Comparison of ENCODE assay signal across 1 cellular context in the genomic region with DNA sequence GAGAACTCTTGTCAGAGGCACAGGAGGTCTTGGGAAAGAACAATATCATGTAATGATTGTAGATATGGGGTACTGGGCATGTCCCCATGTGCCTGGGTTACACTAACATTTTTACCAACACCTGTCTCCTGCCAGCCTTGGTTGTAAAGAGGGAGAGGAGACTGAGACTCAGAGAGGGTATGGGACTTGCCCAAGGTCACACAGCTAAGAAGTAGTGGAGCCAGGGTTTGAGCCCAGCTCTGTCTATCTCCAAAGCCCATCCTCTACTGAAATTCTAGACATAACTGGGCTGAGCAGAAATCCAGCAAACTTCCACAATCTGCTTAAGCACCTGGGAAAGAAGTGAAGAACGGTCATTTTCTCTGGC.
TF ChIP-seq lines count a peak whose summit lies in the region.

No MANE protein-coding gene starts in this region.

TF ChIP-seq in K562, 482 proteins besides CTCF, POLR2A, EP300 and RAD21:
- TF ChIP-seq CBX1 (IDR thresholded peaks at IDR 0.05; ENCODE audit: low read depth) (peak; percentile 52; the same call in 1 of the 2 replicates), XRCC5 (IDR thresholded peaks at IDR 0.05; ENCODE audit: low read depth, low read length) (no peak), NR2C2 (CRISPR knock-in tag; IDR thresholded peaks at IDR 0.05) (no peak), NR2C2 (tag; IDR thresholded peaks at IDR 0.05) (no peak), KDM1A (IDR thresholded peaks at IDR 0.05) (peak; percentile 81 to 87), ZFP36 (IDR thresholded peaks at IDR 0.05; ENCODE audit: low read depth, low read length, partially characterized antibody) (peak; percentile 90), RBM25 (IDR thresholded peaks at IDR 0.05; ENCODE audit: low read depth, low read length, severe bottlenecking) (peak; percentile 97), ADNP (tag; IDR thresholded peaks at IDR 0.05) (peak; percentile 74; the same call in 1 of the 2 replicates), POLR3A (IDR thresholded peaks at IDR 0.05; ENCODE audit: borderline replicate concordance, extremely low read depth, insufficient read depth, insufficient read length) (no peak), HDGF (IDR thresholded peaks at IDR 0.05) (peak; percentile 53; the same call in 1 of the 2 replicates), HDAC3 (IDR thresholded peaks at IDR 0.05; ENCODE audit: borderline replicate concordance, partially characterized antibody) (no peak), SMARCA5 (IDR thresholded peaks at IDR 0.05) (peak; percentile 89), RCOR1 (IDR thresholded peaks at IDR 0.05; ENCODE audit: borderline replicate concordance in 1 of 2, low read depth in 2 of 2, low read length in 2 of 2) (peak in 1 of 2 experiments; percentile 71; a peak in 1 of 4 replicates), HDAC1 (IDR thresholded peaks at IDR 0.05) (0 out of 4 replicates have a peak, but pooled peaks of 1 of the 2 experiments have one; percentile 15), BCOR (IDR thresholded peaks at IDR 0.05) (peak; percentile 98), CBX3 (IDR thresholded peaks at IDR 0.05; ENCODE audit: borderline replicate concordance in 1 of 2, low read length in 2 of 2) (0 out of 3 replicates have a peak, but pooled peaks of 1 of the 2 experiments have one; percentile 33), ELF2 (CRISPR knock-in tag; IDR thresholded peaks at IDR 0.05) (no peak), PHF20 (IDR thresholded peaks at IDR 0.05; ENCODE audit: partially characterized antibody) (peak; percentile 34)
